ENCODE assay signal across 1 cellular context in genomic region chr16:88730632-88731607, GRCh38.
TF ChIP-seq lines count a peak whose summit lies in the region.

No MANE protein-coding gene starts in this region.

TF ChIP-seq in HEK293T, 16 proteins besides CTCF, POLR2A, EP300 and RAD21:
- TF ChIP-seq ZNF384 (IDR thresholded peaks at IDR 0.05) (no peak), NFRKB (IDR thresholded peaks at IDR 0.05) (no peak), L3MBTL2 (conservative IDR thresholded peaks at IDR 0.05) (no peak), FOXA1 (IDR thresholded peaks at IDR 0.05) (no peak), BHLHE40 (IDR thresholded peaks at IDR 0.05; ENCODE audit: borderline replicate concordance) (no peak), FOXM1 (IDR thresholded peaks at IDR 0.05; ENCODE audit: borderline replicate concordance) (no peak), SUZ12 (IDR thresholded peaks at IDR 0.05) (no peak), TARDBP (IDR thresholded peaks at IDR 0.05) (no peak), FOXK2 (IDR thresholded peaks at IDR 0.05) (no peak), SP1 (IDR thresholded peaks at IDR 0.05) (no peak)
